Comparison of ENCODE assay signal across 8 cellular contexts in the genomic region with DNA sequence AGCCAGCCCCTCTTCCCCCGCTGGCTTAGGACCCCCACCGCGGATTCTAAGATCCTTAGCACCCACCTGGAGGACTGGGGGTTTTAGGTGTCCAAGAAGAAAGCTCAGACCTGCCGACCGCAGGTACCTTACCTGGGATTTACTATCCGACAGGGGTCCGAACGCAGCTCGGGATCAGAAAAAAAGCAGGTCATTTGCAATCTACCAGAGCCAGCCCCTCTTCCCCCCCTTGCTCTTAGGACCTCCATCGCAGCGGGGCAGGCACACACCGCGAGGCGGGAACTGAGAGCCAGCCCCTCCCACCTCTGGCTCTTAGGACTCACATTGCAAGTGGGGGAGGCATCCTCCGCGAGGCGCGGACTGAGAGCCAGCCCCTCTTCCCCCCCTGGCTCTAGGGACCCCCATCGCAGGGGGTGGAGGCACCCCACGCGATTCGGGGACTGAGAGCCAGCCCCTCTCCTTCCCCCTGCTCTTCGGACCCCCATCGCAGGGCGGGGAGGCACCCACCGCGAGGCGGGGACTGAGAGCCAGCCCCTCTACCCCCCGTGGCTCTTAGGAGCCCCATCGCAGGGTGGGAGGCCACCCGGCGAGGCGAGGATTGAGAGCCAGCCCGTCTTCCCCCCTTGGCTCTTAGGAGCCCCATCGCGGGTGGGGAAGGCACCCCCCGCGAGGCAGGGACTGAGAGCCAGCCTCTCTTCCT. TPM values are rescaled to one million over a fixed set of nuclear protein-coding genes. Genes with fewer than 3 reads are reported as not detected.
DNase-seq lines count a peak whose midpoint lies in the region; ATAC-seq and TF ChIP-seq lines count a peak whose summit lies in the region.

No MANE protein-coding gene starts in this region.

- H3K27me3 ChIP-seq in breast epithelium: peaks cover 0 to 12% of the 10 kb centered on the region in 2 donors

- H3K27me3 Mint-ChIP-seq in mesothelial cell of epicardium (ENCODE audit: low read depth): peaks cover 18% of the 10 kb centered on the region

- peak; percentile 83 for ATAC-seq in HG02943 (IDR thresholded peaks at IDR 0.05; ENCODE audit: low read depth, unreplicated experiment)
- no peak for ATAC-seq in GM21717 (IDR thresholded peaks at IDR 0.05; ENCODE audit: unreplicated experiment)

- H3K27ac Mint-ChIP-seq in mesothelial cell of epicardium: no peak overlapping the region

- peak overlapping the region; percentile 70 for H3K4me3 Mint-ChIP-seq in mesothelial cell of epicardium

- H3K9me3 Mint-ChIP-seq in mesothelial cell of epicardium: no peaks in the 10 kb centered on the region

- no peak for TF ChIP-seq POLR2A in breast epithelium (IDR thresholded peaks at IDR 0.05)

- peak; percentile 66 for DNase-seq in DMS53 treated with DMSO at 0.1 percent for 48 hours (lab: John Stamatoyannopoulos, UW; ENCODE audit: unreplicated experiment)
- peak; percentile 94 for DNase-seq in NCI-H82 (lab: John Stamatoyannopoulos, UW)
- DNase-seq in breast epithelium (ENCODE audit: low spot score in 2 of 2): peak in 1 of 2 donors; percentile 62
- DNase-seq in mesothelial cell of epicardium (ENCODE audit: low spot score in 2 of 2, unreplicated experiment in 2 of 2): peak in 1 of 2 experiments; percentile 64
- DNase-seq in hepatic stellate cell (ENCODE audit: low spot score): no peak

- H3K36me3 ChIP-seq in breast epithelium: no peaks in the 10 kb centered on the region
- H3K36me3 ChIP-seq in urinary bladder (ENCODE audit: insufficient read depth): no peaks in the 10 kb centered on the region

- peaks cover 17% of the 10 kb centered on the region for H3K4me1 Mint-ChIP-seq in mesothelial cell of epicardium

- H3K27ac ChIP-seq in breast epithelium: no peak overlapping the region
- H3K27ac ChIP-seq in urinary bladder (ENCODE audit: low read depth): no peak overlapping the region

- H3K4me3 ChIP-seq in breast epithelium: peak overlapping the region in 2 of 3 donors; percentile 50 to 72
- peak overlapping the region; percentile 17 for H3K4me3 ChIP-seq in urinary bladder (ENCODE audit: low read depth, low read length)

- WGBS in urinary bladder: 5% methylated on average over 38 of the region's 38 CpGs

- H3K9me3 ChIP-seq in breast epithelium: no peaks in the 10 kb centered on the region

- H3K36me3 Mint-ChIP-seq in mesothelial cell of epicardium: no peaks in the 10 kb centered on the region

- no peaks in the 10 kb centered on the region for H3K4me1 ChIP-seq in breast epithelium
- no peaks in the 10 kb centered on the region for H3K4me1 ChIP-seq in urinary bladder (ENCODE audit: insufficient read depth)

- intact Hi-C loops in breast epithelium (cut with DNase I; ENCODE audit: low total_unique reads): no loop called here

- TF ChIP-seq CTCF in breast epithelium (IDR thresholded peaks at IDR 0.05): no peak
- TF ChIP-seq CTCF in mesothelial cell of epicardium (IDR thresholded peaks at IDR 0.05; ENCODE audit: unreplicated experiment): no peak

RNA-seq across cellular contexts. Expression of a gene that starts 45.3 kb away (rescaled TPM):
- total RNA-seq in breast epithelium (10 to 100 TPM; 16.8 to 26.5 (median 18.2) TPM), mesothelial cell of epicardium (104 to 114 TPM (median 105 TPM) in 3 replicates), urinary bladder (29.9 TPM)
- 13.3 TPM for polyA plus RNA-seq in urinary bladder
